Comparison of ENCODE assay signal across 36 cellular contexts in the genomic region with DNA sequence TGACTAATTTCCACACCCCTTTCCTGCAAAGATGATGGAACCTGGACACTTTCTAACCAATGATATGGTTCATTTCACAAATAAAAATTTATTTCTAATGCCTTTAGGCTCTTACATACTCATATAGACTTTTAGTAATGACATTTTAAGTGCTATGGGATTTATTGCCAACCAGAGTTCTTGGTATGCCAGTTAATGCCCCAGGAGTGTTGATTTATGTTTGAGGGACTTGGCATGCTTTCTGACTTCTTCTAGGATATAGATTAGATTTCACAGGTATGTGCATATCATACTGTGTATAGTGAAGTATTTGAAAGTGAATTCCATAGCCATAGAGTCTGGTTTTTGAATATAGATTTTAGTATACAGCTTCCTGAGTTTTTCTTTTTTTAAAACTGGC.
"Had no signal": no experiment of that assay in that cellular context is flagged by ENCODE, and none has a peak within 500 bp of the region (broad histone marks: within the 10 kb centered on the region; RNA-seq: fewer than 3 reads in every experiment).

No MANE protein-coding gene starts in this region.

- H3K27ac ChIP-seq: adrenal gland, body of pancreas, brain microvascular endothelial cell, breast epithelium, VCaP had no signal

- H3K4me1 Mint-ChIP-seq: activated B cell treated with CpG ODN at 0.5 μM for 24 hours; activated CD4-positive, alpha-beta T cell treated with anti-CD3 and anti-CD28 coated beads, Interleukin-2, amount 10 ng/mL, durations not matched to agents 24 days and 14 days; activated naive CD8-positive, alpha-beta T cell treated with anti-CD3 and anti-CD28 coated beads for 36 hours; activated T-helper 17 cell treated with anti-CD3 and anti-CD28 coated beads, Interleukin-2, amount 50 U/mL, for 72 hours had no signal

- H3K4me3 ChIP-seq: adrenal gland, body of pancreas, breast epithelium had no signal

- H3K36me3 ChIP-seq: adrenal gland, brain microvascular endothelial cell, breast epithelium had no signal

- H3K9me3 ChIP-seq: adrenal gland, body of pancreas, breast epithelium had no signal

- ATAC-seq: activated CD8-positive, alpha-beta T cell treated with anti-CD3 and anti-CD28 coated beads for 36 hours; activated naive CD4-positive, alpha-beta T cell treated with anti-CD3 and anti-CD28 coated beads, Interleukin-2, amount 50 U/mL, for 72 hours; activated T-cell treated with anti-CD3 and anti-CD28 coated beads, Interleukin-2, amount 50 U/mL, for 4 hours; activated T-cell treated with anti-CD3 and anti-CD28 coated beads, Interleukin-2, amount 50 U/mL, for 72 hours; activated T-helper 17 cell treated with anti-CD3 and anti-CD28 coated beads, Interleukin-2, amount 50 U/mL, for 72 hours; body of pancreas had no signal

- H3K27me3 Mint-ChIP-seq: activated B cell treated with CpG ODN at 0.5 μM for 24 hours; activated CD4-positive, alpha-beta T cell treated with anti-CD3 and anti-CD28 coated beads, Interleukin-2, amount 10 ng/mL, durations not matched to agents 24 days and 14 days; activated naive CD8-positive, alpha-beta T cell treated with anti-CD3 and anti-CD28 coated beads for 36 hours had no signal

- H3K4me3 Mint-ChIP-seq: activated B cell treated with CpG ODN at 0.5 μM for 24 hours; activated CD4-positive, alpha-beta memory T cell treated with anti-CD3 and anti-CD28 coated beads for 36 hours; activated CD4-positive, alpha-beta T cell treated with anti-CD3 and anti-CD28 coated beads, Interleukin-2, amount 10 ng/mL, durations not matched to agents 24 days and 14 days; activated CD8-positive, alpha-beta T cell treated with anti-CD3 and anti-CD28 coated beads for 36 hours; activated naive CD4-positive, alpha-beta T cell treated with anti-CD3 and anti-CD28 coated beads for 36 hours; activated naive CD8-positive, alpha-beta T cell treated with anti-CD3 and anti-CD28 coated beads for 36 hours; activated T-cell treated with anti-CD3 and anti-CD28 coated beads, Interleukin-2, amount 50 U/mL, for 4 hours; activated T-cell treated with anti-CD3 and anti-CD28 coated beads, Interleukin-2, amount 50 U/mL, for 72 hours; activated T-helper 1 cell treated with anti-CD3 and anti-CD28 coated beads, Interleukin-12 subunit alpha, Interleukin-12 subunit beta, Interleukin-2, Interleukin-4 antibody, amounts not matched to agents 30 ng/mL and 10 ng/mL and 1 ng/mL, durations not matched to agents 14 hours and 24 hours and 36 hours; activated T-helper 17 cell treated with anti-CD3 and anti-CD28 coated beads, Interleukin-2, amount 50 U/mL, for 72 hours; T-helper 1 cell treated with Interleukin-12 subunit alpha and Interleukin-12 subunit beta and Interleukin-4 antibody, amounts not matched to agents 30 μg/mL and 1 μg/mL, for 36 hours; T-helper 2 cell treated with Interferon-gamma antibody and Interleukin-4, amounts not matched to agents 5 μg/mL and 100 μg/mL, for 36 hours had no signal

- H3K4me1 ChIP-seq: adrenal gland, body of pancreas, breast epithelium had no signal

- H3K27ac Mint-ChIP-seq: activated B cell treated with CpG ODN at 0.5 μM for 24 hours; activated CD4-positive, alpha-beta memory T cell treated with anti-CD3 and anti-CD28 coated beads for 36 hours; activated CD4-positive, alpha-beta T cell treated with anti-CD3 and anti-CD28 coated beads, Interleukin-2, amount 10 ng/mL, durations not matched to agents 24 days and 14 days; activated CD8-positive, alpha-beta T cell treated with anti-CD3 and anti-CD28 coated beads for 36 hours; activated naive CD4-positive, alpha-beta T cell treated with anti-CD3 and anti-CD28 coated beads for 36 hours; activated naive CD4-positive, alpha-beta T cell treated with anti-CD3 and anti-CD28 coated beads, Interleukin-2, amount 50 U/mL, for 72 hours; activated naive CD8-positive, alpha-beta T cell treated with anti-CD3 and anti-CD28 coated beads for 36 hours; activated T-cell treated with anti-CD3 and anti-CD28 coated beads, Interleukin-2, amount 50 U/mL, for 72 hours; activated T-helper 1 cell treated with anti-CD3 and anti-CD28 coated beads, Interleukin-12 subunit alpha, Interleukin-12 subunit beta, Interleukin-2, Interleukin-4 antibody, amounts not matched to agents 30 ng/mL and 10 ng/mL and 1 ng/mL, durations not matched to agents 14 hours and 24 hours and 36 hours; activated T-helper 17 cell treated with anti-CD3 and anti-CD28 coated beads, Interleukin-2, amount 50 U/mL, for 72 hours; T-helper 1 cell treated with Interleukin-12 subunit alpha and Interleukin-12 subunit beta and Interleukin-4 antibody, amounts not matched to agents 30 μg/mL and 1 μg/mL, for 36 hours; T-helper 2 cell treated with Interferon-gamma antibody and Interleukin-4, amounts not matched to agents 5 μg/mL and 100 μg/mL, for 36 hours had no signal

- H3K27me3 ChIP-seq: adrenal gland, body of pancreas, brain microvascular endothelial cell, breast epithelium had no signal

- H3K9me3 Mint-ChIP-seq: activated CD4-positive, alpha-beta T cell treated with anti-CD3 and anti-CD28 coated beads, Interleukin-2, amount 10 ng/mL, durations not matched to agents 24 days and 14 days; activated T-helper 17 cell treated with anti-CD3 and anti-CD28 coated beads, Interleukin-2, amount 50 U/mL, for 72 hours had no signal

- DNase-seq: activated B cell treated with CpG ODN at 0.5 μM for 24 hours; activated CD4-positive, alpha-beta memory T cell treated with anti-CD3 and anti-CD28 coated beads for 36 hours; activated CD4-positive, alpha-beta T cell treated with anti-CD3 and anti-CD28 coated beads for 4 hours; activated CD4-positive, alpha-beta T cell treated with anti-CD3 and anti-CD28 coated beads, Interleukin-2, amount 10 ng/mL, durations not matched to agents 24 days and 14 days; activated CD4-positive, alpha-beta T cell treated with anti-CD3 and anti-CD28 coated beads, Interleukin-2, amount 50 U/mL, for 1 hour; activated CD4-positive, alpha-beta T cell treated with anti-CD3 and anti-CD28 coated beads, Interleukin-2, amount 50 U/mL, for 4 hours; activated CD4-positive, CD25-positive, alpha-beta regulatory T cell treated with anti-CD3 and anti-CD28 coated beads, Interleukin-2, amount 50 U/mL, for 72 hours; activated CD8-positive, alpha-beta memory T cell treated with anti-CD3 and anti-CD28 coated beads, Interleukin-2, amount 50 U/mL, for 4 hours; activated CD8-positive, alpha-beta T cell treated with anti-CD3 and anti-CD28 coated beads for 36 hours; activated effector memory CD4-positive, alpha-beta T cell treated with anti-CD3 and anti-CD28 coated beads, Interleukin-2, amount 50 U/mL, for 16 hours; activated gamma-delta T cell treated with Interleukin-2 at 50 U/mL for 16 hours; activated naive CD4-positive, alpha-beta T cell; activated naive CD4-positive, alpha-beta T cell treated with anti-CD3 and anti-CD28 coated beads for 36 hours; activated naive CD4-positive, alpha-beta T cell treated with anti-CD3 and anti-CD28 coated beads, Interleukin-2, amount 50 U/mL, for 16 hours; activated naive CD8-positive, alpha-beta T cell treated with anti-CD3 and anti-CD28 coated beads for 36 hours; activated T-cell treated with anti-CD3 and anti-CD28 coated beads for 4 hours; activated T-cell treated with anti-CD3 and anti-CD28 coated beads, Interleukin-2, amount 50 U/mL, for 1 hour; activated T-cell treated with anti-CD3 and anti-CD28 coated beads, Interleukin-2, amount 50 U/mL, for 4 hours; activated T-cell treated with anti-CD3 and anti-CD28 coated beads, Interleukin-2, amount 50 U/mL, for 72 hours; adrenal gland; amniotic stem cell; aorta; body of pancreas; brain microvascular endothelial cell; central memory CD4-positive, alpha-beta T cell; cerebellar nuclear complex; T-helper 1 cell; T-helper 2 cell; T-helper 9 cell had no signal
